Comparison of ENCODE assay signal across 8 cellular contexts in the genomic region with DNA sequence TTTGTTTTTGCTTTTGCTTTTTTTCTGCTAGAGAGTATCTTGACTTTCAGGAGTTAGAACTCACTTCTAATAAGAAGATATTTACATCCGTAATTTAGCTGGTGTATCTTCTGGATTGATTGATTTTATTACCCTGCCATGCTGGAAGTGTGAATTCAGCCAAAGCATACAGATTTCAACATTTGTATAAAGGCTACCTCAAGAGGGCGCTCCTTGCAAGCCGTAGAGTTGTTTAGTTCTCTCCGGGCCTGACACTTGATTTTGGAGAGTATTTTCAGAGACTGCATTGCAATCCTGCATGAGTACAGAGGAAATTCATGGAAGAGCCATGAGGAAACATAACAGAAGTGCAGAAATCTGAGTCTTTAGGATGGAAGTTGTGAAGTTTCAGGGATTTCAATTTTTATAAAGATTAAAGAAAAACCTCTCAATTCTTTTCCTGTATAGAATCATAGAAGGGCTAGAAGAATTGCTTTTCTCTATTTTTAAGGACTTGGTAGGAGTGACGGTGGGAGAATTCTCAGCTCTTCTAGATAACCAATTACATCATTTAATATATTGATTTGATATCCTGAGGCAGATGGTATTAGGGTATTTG.
DNase-seq lines count a peak whose midpoint lies in the region; ATAC-seq and TF ChIP-seq lines count a peak whose summit lies in the region.

No MANE protein-coding gene starts in this region.

- peak; percentile 73 for DNase-seq in BE2C
- peak; percentile 43 for DNase-seq in GM19240 (ENCODE audit: insufficient read length, low spot score)
- peak; percentile 87 to 95 for DNase-seq in Kasumi-1 (lab: John Stamatoyannopoulos, UW)
- peak; percentile 65 for DNase-seq in RWPE1 (ENCODE audit: low spot score)
- DNase-seq in progenitor cell of endocrine pancreas (ENCODE audit: low spot score, unreplicated experiment): peak; percentile 54

- no peak for TF ChIP-seq POLR2A in gastroesophageal sphincter (IDR thresholded peaks at IDR 0.05)

- no peaks in the 10 kb centered on the region for H3K27me3 Mint-ChIP-seq in activated T-helper 17 cell treated with anti-CD3 and anti-CD28 coated beads, Interleukin-2, amount 50 U/mL, for 72 hours
- no peaks in the 10 kb centered on the region for H3K27me3 Mint-ChIP-seq in progenitor cell of endocrine pancreas

- H3K27me3 ChIP-seq in BE2C (no peaks in the 10 kb centered on the region), gastroesophageal sphincter (no peaks in the 10 kb centered on the region)

- TF ChIP-seq EP300 in gastroesophageal sphincter (IDR thresholded peaks at IDR 0.05): no peak

- H3K4me3 ChIP-seq in BE2C (ENCODE audit: low read depth, low read length) (no peak overlapping the region), gastroesophageal sphincter (no peak overlapping the region)

- no peak overlapping the region for H3K27ac Mint-ChIP-seq in activated T-helper 17 cell treated with anti-CD3 and anti-CD28 coated beads, Interleukin-2, amount 50 U/mL, for 72 hours
- no peak overlapping the region for H3K27ac Mint-ChIP-seq in progenitor cell of endocrine pancreas

- TF ChIP-seq CTCF in BE2C (IDR thresholded peaks at IDR 0.05; ENCODE audit: low read depth, low read length) (peak; percentile 92), RWPE1 (conservative IDR thresholded peaks at IDR 0.05; ENCODE audit: low read depth) (peak; percentile 77), gastroesophageal sphincter (IDR thresholded peaks at IDR 0.05) (peak in 3 of 4 experiments; percentile 68 to 75 (median 71)), progenitor cell of endocrine pancreas (IDR thresholded peaks at IDR 0.05; ENCODE audit: unreplicated experiment) (peak; percentile 89)

- H3K9me3 Mint-ChIP-seq in activated T-helper 17 cell treated with anti-CD3 and anti-CD28 coated beads, Interleukin-2, amount 50 U/mL, for 72 hours: no peaks in the 10 kb centered on the region
- no peaks in the 10 kb centered on the region for H3K9me3 Mint-ChIP-seq in progenitor cell of endocrine pancreas (ENCODE audit: low read depth)

- CTCF ChIA-PET in RWPE1 (lab: Yijun Ruan, JAX): interaction anchor here (0.6 to 1.4 kb wide), 17 partner anchors 9 to 544 kb away, joined by 3 to 10 read pairs (median 3); no protein-coding TSS in a partner anchor

- no peaks in the 10 kb centered on the region for H3K36me3 Mint-ChIP-seq in activated T-helper 17 cell treated with anti-CD3 and anti-CD28 coated beads, Interleukin-2, amount 50 U/mL, for 72 hours (ENCODE audit: low read depth)
- H3K36me3 Mint-ChIP-seq in progenitor cell of endocrine pancreas (ENCODE audit: insufficient read depth): no peaks in the 10 kb centered on the region

- H3K4me3 Mint-ChIP-seq in activated T-helper 17 cell treated with anti-CD3 and anti-CD28 coated beads, Interleukin-2, amount 50 U/mL, for 72 hours: no peak overlapping the region
- H3K4me3 Mint-ChIP-seq in progenitor cell of endocrine pancreas (ENCODE audit: low read depth): no peak overlapping the region

- peak; percentile 63 for ATAC-seq in activated T-helper 17 cell treated with anti-CD3 and anti-CD28 coated beads, Interleukin-2, amount 50 U/mL, for 72 hours (replicated peaks)
- ATAC-seq in gastroesophageal sphincter (peak; percentile 64), HG03175 (IDR thresholded peaks at IDR 0.05; ENCODE audit: unreplicated experiment) (no peak)

- POLR2A ChIA-PET in RWPE1 (lab: Yijun Ruan, JAX; ENCODE audit: low non-redundant PET): no interaction called here

- H3K9me3 ChIP-seq in BE2C (no peaks in the 10 kb centered on the region), gastroesophageal sphincter (no peaks in the 10 kb centered on the region)

- peaks cover 5% of the 10 kb centered on the region for H3K4me1 Mint-ChIP-seq in activated T-helper 17 cell treated with anti-CD3 and anti-CD28 coated beads, Interleukin-2, amount 50 U/mL, for 72 hours
- peaks cover 4% of the 10 kb centered on the region for H3K4me1 Mint-ChIP-seq in progenitor cell of endocrine pancreas (ENCODE audit: low read depth)

- H3K27ac ChIP-seq in RWPE1: no peak overlapping the region
- H3K27ac ChIP-seq in gastroesophageal sphincter: no peak overlapping the region

- WGBS in gastroesophageal sphincter (ENCODE audit: low coverage in 1 of 2), 2 donors: 14 to 15% methylated on average over 5 of the region's 5 CpGs

- H3K36me3 ChIP-seq in BE2C (no peaks in the 10 kb centered on the region), gastroesophageal sphincter (no peaks in the 10 kb centered on the region)

- H3K4me1 ChIP-seq in BE2C: peaks cover 26% of the 10 kb centered on the region
- H3K4me1 ChIP-seq in gastroesophageal sphincter: peaks cover 0 to 12% (median 0%) of the 10 kb centered on the region in 3 donors
